Comparison of ENCODE assay signal across 21 cellular contexts in the genomic region with DNA sequence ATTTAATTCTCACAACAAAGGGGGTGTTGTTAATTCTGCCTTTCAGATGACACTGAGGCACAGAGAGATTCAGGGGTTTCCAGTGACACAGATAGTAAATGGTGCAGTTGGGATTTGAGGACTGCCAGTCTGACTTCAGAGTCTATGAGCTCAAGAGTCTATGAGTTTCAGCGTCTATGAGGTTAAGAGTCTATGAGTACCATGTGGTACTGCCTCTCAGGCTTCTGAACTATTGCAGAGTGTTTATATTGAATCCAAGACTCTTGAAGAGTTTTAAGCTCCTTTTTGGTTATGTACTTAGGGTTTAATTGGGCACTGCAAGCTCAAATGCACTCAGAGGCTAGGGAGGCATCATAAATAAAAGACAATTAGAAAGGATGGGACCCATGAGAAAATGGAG.
"Had no signal": no experiment of that assay in that cellular context is flagged by ENCODE, and none has a peak within 500 bp of the region (broad histone marks: within the 10 kb centered on the region; RNA-seq: fewer than 3 reads in every experiment).

No MANE protein-coding gene starts in this region.

- H3K4me3 Mint-ChIP-seq: natural killer cell treated with Interleukin-12 subunit alpha and Interleukin-12 subunit beta and Interleukin-15 and Interleukin-18, amount 100 ng/mL, for 72 hours; neural progenitor cell had no signal

- H3K36me3 Mint-ChIP-seq: natural killer cell treated with Interleukin-12 subunit alpha and Interleukin-12 subunit beta and Interleukin-15 and Interleukin-18, amount 100 ng/mL, for 72 hours; neural progenitor cell had no signal

- H3K36me3 ChIP-seq: gastrocnemius medialis, heart right ventricle, left ventricle myocardium inferior, neural progenitor cell, ovary, right atrium auricular region, sigmoid colon, stomach, thoracic aorta, transverse colon had no signal

- H3K4me1 Mint-ChIP-seq: neural progenitor cell had no signal

- H3K27ac ChIP-seq: dorsolateral prefrontal cortex, gastrocnemius medialis, heart right ventricle, left ventricle myocardium inferior, neural progenitor cell, ovary, right atrium auricular region, sigmoid colon, skin epidermis, stomach, transverse colon had no signal

- DNase-seq: cortex of kidney; dorsolateral prefrontal cortex; effector CD8-positive, alpha-beta T cell; gastrocnemius medialis; heart right ventricle; hypothalamus; islet precursor cell; left ventricle myocardium inferior; nucleus accumbens; ovary; sigmoid colon; stimulated activated CD4-positive, alpha-beta T cell treated with anti-CD3 and anti-CD28 coated beads, Interleukin-12 subunit alpha, Interleukin-12 subunit beta, amount 100 ng/mL, for 4 hours; stimulated activated naive CD4-positive, alpha-beta T cell; stomach; substantia nigra; transverse colon had no signal

- H3K9me3 ChIP-seq: gastrocnemius medialis, ovary, right atrium auricular region, sigmoid colon, thoracic aorta, transverse colon had no signal

- H2AFZ ChIP-seq: neural progenitor cell had no signal

- H3K27me3 ChIP-seq: gastrocnemius medialis, neural progenitor cell, ovary, right atrium auricular region, sigmoid colon, stomach, transverse colon had no signal

- H3K4me3 ChIP-seq: dorsolateral prefrontal cortex, gastrocnemius medialis, heart right ventricle, left ventricle myocardium inferior, neural progenitor cell, ovary, right atrium auricular region, sigmoid colon, skin epidermis, stomach, thoracic aorta, transverse colon had no signal

- H3K4me1 ChIP-seq: gastrocnemius medialis, heart right ventricle, left ventricle myocardium inferior, neural progenitor cell, right atrium auricular region, sigmoid colon, stomach, transverse colon had no signal

- H3K9me3 Mint-ChIP-seq: natural killer cell treated with Interleukin-12 subunit alpha and Interleukin-12 subunit beta and Interleukin-15 and Interleukin-18, amount 100 ng/mL, for 72 hours had no signal

- H3K27ac Mint-ChIP-seq: natural killer cell treated with Interleukin-12 subunit alpha and Interleukin-12 subunit beta and Interleukin-15 and Interleukin-18, amount 100 ng/mL, for 72 hours; neural progenitor cell had no signal

- ATAC-seq: gastrocnemius medialis; heart right ventricle; natural killer cell treated with Interleukin-12 subunit alpha and Interleukin-12 subunit beta and Interleukin-15 and Interleukin-18, amount 100 ng/mL, for 72 hours had no signal

- H3K4me2 ChIP-seq: neural progenitor cell had no signal

- H3K9ac ChIP-seq: neural progenitor cell had no signal
